14 cellular contexts compared by ENCODE assay signal in genomic region chr1:245788269-245788668, GRCh38.
DNase-seq lines count a peak whose midpoint lies in the region; ATAC-seq, FAIRE-seq and TF ChIP-seq lines count a peak whose summit lies in the region.
"Had no signal": no experiment of that assay in that cellular context is flagged by ENCODE, and none has a peak within 500 bp of the region (broad histone marks: within the 10 kb centered on the region; RNA-seq: fewer than 3 reads in every experiment).

No MANE protein-coding gene starts in this region.

- H3K79me2 ChIP-seq in keratinocyte (ENCODE audit: control insufficient read depth, insufficient read depth, low read length), result no peaks in the 10 kb centered on the region

- peak; percentile 68 for FAIRE-seq in keratinocyte (lab: Jason Lieb, UNC)

- peaks cover 9% of the 10 kb centered on the region for H3K4me1 ChIP-seq in keratinocyte (ENCODE audit: control insufficient read depth, extremely low read depth, insufficient read depth, low read length)

- no peak for ATAC-seq in HG03135 (IDR thresholded peaks at IDR 0.05; ENCODE audit: unreplicated experiment)
- no peak for ATAC-seq in activated naive CD4-positive, alpha-beta T cell treated with anti-CD3 and anti-CD28 coated beads, Interleukin-2, amount 50 U/mL, for 72 hours
- ATAC-seq: activated CD8-positive, alpha-beta T cell treated with anti-CD3 and anti-CD28 coated beads for 36 hours; stimulated activated naive B cell treated with anti-CD40 and anti-IgM and Interleukin-4, amounts not matched to agents 10 μg/mL and 1 μg/mL and 100 μg/mL, for 72 hours had no signal

- H3K27ac Mint-ChIP-seq in activated naive CD4-positive, alpha-beta T cell treated with anti-CD3 and anti-CD28 coated beads, Interleukin-2, amount 50 U/mL, for 72 hours, result no peak overlapping the region
- H3K27ac Mint-ChIP-seq: activated CD8-positive, alpha-beta T cell treated with anti-CD3 and anti-CD28 coated beads for 36 hours; activated naive CD4-positive, alpha-beta T cell treated with anti-CD3 and anti-CD28 coated beads, Interleukin-2, amount 10 ng/mL, durations not matched to agents 7 days and 5 days; CD14-positive monocyte; stimulated activated naive B cell treated with anti-CD40 and anti-IgM and Interleukin-4, amounts not matched to agents 10 μg/mL and 1 μg/mL and 100 μg/mL, for 72 hours had no signal

- TF ChIP-seq CTCF in astrocyte of the spinal cord (IDR thresholded peaks at IDR 0.05; ENCODE audit: low read depth, low read length) (no peak), keratinocyte (optimal IDR thresholded peaks at IDR 0.05 in 1 of 3, IDR thresholded peaks at IDR 0.05 in 1 of 3, conservative IDR thresholded peaks at IDR 0.05 in 1 of 3; ENCODE audit: extremely low read depth in 1 of 3, insufficient read depth in 2 of 3, low read length in 3 of 3) (no peak)

- no peaks in the 10 kb centered on the region for H4K20me1 ChIP-seq in keratinocyte (ENCODE audit: control insufficient read depth, extremely low read depth, insufficient read depth, low read length)

- no peak overlapping the region for H3K4me2 ChIP-seq in keratinocyte (ENCODE audit: control insufficient read depth, extremely low read depth, insufficient read depth, low read depth, low read length)

- H3K27me3 ChIP-seq in keratinocyte (ENCODE audit: control insufficient read depth, extremely low read depth, insufficient read depth, low read length), result no peaks in the 10 kb centered on the region

- no peaks in the 10 kb centered on the region for H3K9me3 Mint-ChIP-seq in activated naive CD4-positive, alpha-beta T cell treated with anti-CD3 and anti-CD28 coated beads, Interleukin-2, amount 50 U/mL, for 72 hours
- H3K9me3 Mint-ChIP-seq: activated CD8-positive, alpha-beta T cell treated with anti-CD3 and anti-CD28 coated beads for 36 hours; activated naive CD4-positive, alpha-beta T cell treated with anti-CD3 and anti-CD28 coated beads, Interleukin-2, amount 10 ng/mL, durations not matched to agents 7 days and 5 days; stimulated activated naive B cell treated with anti-CD40 and anti-IgM and Interleukin-4, amounts not matched to agents 10 μg/mL and 1 μg/mL and 100 μg/mL, for 72 hours had no signal

- peak overlapping the region; percentile 57 for H2AFZ ChIP-seq in keratinocyte (ENCODE audit: control insufficient read depth, low read length)

- H3K36me3 Mint-ChIP-seq in activated naive CD4-positive, alpha-beta T cell treated with anti-CD3 and anti-CD28 coated beads, Interleukin-2, amount 50 U/mL, for 72 hours, result no peaks in the 10 kb centered on the region
- H3K36me3 Mint-ChIP-seq: activated naive CD4-positive, alpha-beta T cell treated with anti-CD3 and anti-CD28 coated beads, Interleukin-2, amount 10 ng/mL, durations not matched to agents 7 days and 5 days; CD14-positive monocyte; stimulated activated naive B cell treated with anti-CD40 and anti-IgM and Interleukin-4, amounts not matched to agents 10 μg/mL and 1 μg/mL and 100 μg/mL, for 72 hours had no signal

- in situ Hi-C loops in astrocyte of the spinal cord (cut with HindIII; ENCODE audit: low sequenced_read_pairs), result no loop called here

- no peaks in the 10 kb centered on the region for H3K9me1 ChIP-seq in keratinocyte (ENCODE audit: control insufficient read depth, extremely low read depth, insufficient read depth, low read length)

- DNase-seq in AG08395 (ENCODE audit: low spot score), result peak; percentile 94
- DNase-seq in HK-2 (ENCODE audit: unreplicated experiment), result peak; percentile 68
- peak; percentile 94 for DNase-seq in astrocyte of the spinal cord (ENCODE audit: low read depth, low spot score)
- peak; percentile 56 for DNase-seq in keratinocyte (ENCODE audit: low read depth, low spot score)
- DNase-seq in caudate nucleus (lab: John Stamatoyannopoulos, UW), result no peak
- no peak for DNase-seq in activated naive CD4-positive, alpha-beta T cell treated with anti-CD3 and anti-CD28 coated beads, Interleukin-2, amount 50 U/mL, for 72 hours (ENCODE audit: low spot score in 2 of 2)
- DNase-seq in SKM-1 treated with dmso at 0.1 percent for 144 hours (lab: John Stamatoyannopoulos, UW; ENCODE audit: unreplicated experiment), result no peak
- DNase-seq: activated CD8-positive, alpha-beta T cell treated with anti-CD3 and anti-CD28 coated beads for 36 hours; activated naive CD4-positive, alpha-beta T cell treated with anti-CD3 and anti-CD28 coated beads, Interleukin-2, amount 10 ng/mL, durations not matched to agents 7 days and 5 days; effector CD4-positive, alpha-beta T cell; NCI-H1694; stimulated activated naive B cell treated with anti-CD40 and anti-IgM and Interleukin-4, amounts not matched to agents 10 μg/mL and 1 μg/mL and 100 μg/mL, for 72 hours had no signal

- H3K36me3 ChIP-seq in keratinocyte (ENCODE audit: control insufficient read depth in 2 of 2, extremely low read depth in 1 of 2, insufficient read depth in 2 of 2, low read length in 2 of 2), result no peaks in the 10 kb centered on the region

- H3K9ac ChIP-seq in keratinocyte (ENCODE audit: control insufficient read depth, extremely low read depth, insufficient read depth, low read length), result peak overlapping the region; percentile 1

- H3K9me3 ChIP-seq in keratinocyte (ENCODE audit: control insufficient read depth, low read depth, low read length), result no peaks in the 10 kb centered on the region

- dilution Hi-C loops in keratinocyte (cut with MboI; ENCODE audit: extremely low pct_ligation_motif_present, low sequenced_read_pairs), result no loop called here

- H3K27ac ChIP-seq in keratinocyte (ENCODE audit: control insufficient read depth, insufficient read depth, low read length), result peak overlapping the region; percentile 37
- no peak overlapping the region for H3K27ac ChIP-seq in caudate nucleus (ENCODE audit: low read depth, low read length)

- H3K4me3 ChIP-seq in astrocyte of the spinal cord (ENCODE audit: low read depth, low read length) (no peak overlapping the region), keratinocyte (ENCODE audit: control insufficient read depth in 2 of 3, extremely low read depth in 1 of 3, insufficient read depth in 2 of 3, low read depth in 1 of 3, low read length in 3 of 3) (no peak overlapping the region)

Comparison
In these comparisons a context has a peak if more than half of its experiments do, and no peak if none do; other contexts are left out.
1. DNase-seq: peak in AG08395 (single experiment), HK-2 (single experiment), astrocyte of the spinal cord (single experiment) and keratinocyte (single experiment); none in caudate nucleus (0 of 61), activated naive CD4-positive, alpha-beta T cell treated with anti-CD3 and anti-CD28 coated beads, Interleukin-2, amount 50 U/mL, for 72 hours (0 of 2) and SKM-1 treated with dmso at 0.1 percent for 144 hours (single experiment).